In genomic region chr4:80811413-80811812, GRCh38 we compare ENCODE assay signal across 21 cellular contexts.
"Had no signal": no experiment of that assay in that cellular context is flagged by ENCODE, and none has a peak within 500 bp of the region (broad histone marks: within the 10 kb centered on the region; RNA-seq: fewer than 3 reads in every experiment).

No MANE protein-coding gene starts in this region.

- FAIRE-seq: endothelial cell of umbilical vein, islet of Langerhans, urothelium cell line had no signal

- H3K36me3 Mint-ChIP-seq: type B pancreatic cell had no signal

- H3K4me3 ChIP-seq: coronary artery, lung, psoas muscle, suprapubic skin, thyroid gland had no signal

- H3K27me3 ChIP-seq: foreskin keratinocyte, suprapubic skin, thyroid gland had no signal

- H3K27me3 Mint-ChIP-seq: type B pancreatic cell had no signal

- ATAC-seq: foreskin keratinocyte, left ventricle myocardium superior, psoas muscle, sciatic nerve had no signal

- H3K4me1 Mint-ChIP-seq: endodermal cell had no signal

- H3K4me3 Mint-ChIP-seq: endodermal cell, nephron progenitor cell, type B pancreatic cell had no signal

- DNase-seq: effector CD4-positive, alpha-beta T cell; endodermal cell; erythroblast; foreskin keratinocyte; head of caudate nucleus; hippocampal formation; left ventricle myocardium superior; mesenchymal stem cell; midbrain; nephron progenitor cell; psoas muscle; stimulated activated naive CD4-positive, alpha-beta T cell treated with Interleukin-2 at 50 U/mL for 16 hours; thyroid gland had no signal

- H3K4me1 ChIP-seq: foreskin keratinocyte, psoas muscle, suprapubic skin, thyroid gland had no signal

- H3K36me3 ChIP-seq: suprapubic skin, thyroid gland had no signal

- H3K27ac Mint-ChIP-seq: endodermal cell, nephron progenitor cell, type B pancreatic cell had no signal

- H3K9me3 ChIP-seq: psoas muscle, suprapubic skin, thyroid gland had no signal
